In genomic region chr7:103348452-103348851, GRCh38 we compare ENCODE assay signal across 8 cellular contexts. TPM values are rescaled to one million over a fixed set of nuclear protein-coding genes. Genes with fewer than 3 reads are reported as not detected.
A peak's percentile ranks its signal among the peaks of the same experiment; 100 is the strongest.
DNase-seq lines count a peak whose midpoint lies in the region; ATAC-seq and TF ChIP-seq lines count a peak whose summit lies in the region.

No MANE protein-coding gene starts in this region.

- H3K9me3 ChIP-seq in ascending aorta (no peaks in the 10 kb centered on the region), lung (ENCODE audit: control insufficient read depth in 2 of 2, insufficient read depth in 1 of 2, low read length in 1 of 2) (no peaks in the 10 kb centered on the region), aorta (ENCODE audit: control insufficient read depth, low read length) (no peaks in the 10 kb centered on the region)

- H3K27me3 ChIP-seq in ascending aorta (no peaks in the 10 kb centered on the region), lung (ENCODE audit: control insufficient read depth, insufficient read depth) (no peaks in the 10 kb centered on the region), aorta (ENCODE audit: control insufficient read depth in 1 of 2, insufficient read depth in 2 of 2, low read length in 1 of 2) (no peaks in the 10 kb centered on the region)

- H3K36me3 ChIP-seq in ascending aorta: peaks cover 9 to 12% of the 10 kb centered on the region in 2 donors
- H3K36me3 ChIP-seq in lung (ENCODE audit: control insufficient read depth in 2 of 2, insufficient read depth in 2 of 2, low read length in 2 of 2): peaks cover 2 to 7% of the 10 kb centered on the region in 2 donors
- no peaks in the 10 kb centered on the region for H3K36me3 ChIP-seq in aorta (ENCODE audit: control insufficient read depth in 1 of 2, insufficient read depth in 2 of 2, low read length in 1 of 2)

- intact Hi-C loops in ascending aorta (cut with DNase I): no loop called here
- intact Hi-C loops in aorta (cut with DNase I): no loop called here

- H3K4me1 ChIP-seq in ascending aorta: peaks cover 7 to 21% of the 10 kb centered on the region in 2 donors
- H3K4me1 ChIP-seq in lung (ENCODE audit: control insufficient read depth in 2 of 2, insufficient read depth in 2 of 2, low read length in 2 of 2): peaks cover 9 to 15% of the 10 kb centered on the region in 2 donors
- peaks cover 2 to 15% of the 10 kb centered on the region in 2 donors for H3K4me1 ChIP-seq in aorta (ENCODE audit: control insufficient read depth in 1 of 2, insufficient read depth in 2 of 2, low read length in 2 of 2)

- no peak for TF ChIP-seq CTCF in ascending aorta (IDR thresholded peaks at IDR 0.05)
- no peak for TF ChIP-seq CTCF in lung (IDR thresholded peaks at IDR 0.05; ENCODE audit: control extremely low read depth, extremely low read depth)

- 8 to 14% methylated on average over 13 of the region's 13 CpGs for WGBS in lung, 2 donors
- WGBS in aorta, 2 donors: 10 to 13% methylated on average over 13 of the region's 13 CpGs

- peak overlapping the region; percentile 63 to 69 for H3K4me3 ChIP-seq in ascending aorta
- H3K4me3 ChIP-seq in lung: peak overlapping the region; percentile 36
- H3K4me3 ChIP-seq in aorta (ENCODE audit: low read length in 2 of 2): peak overlapping the region; percentile 91 to 95

- ATAC-seq in lung (ENCODE audit: insufficient read depth, low FRiP score) (no peak), aorta (ENCODE audit: low FRiP score) (no peak)

- H3K27ac ChIP-seq in ascending aorta: no peak overlapping the region
- H3K27ac ChIP-seq in lung (ENCODE audit: low read depth in 1 of 2, low read length in 1 of 2): no peak overlapping the region
- H3K27ac ChIP-seq in aorta (ENCODE audit: low read depth in 1 of 2, low read length in 2 of 2): no peak overlapping the region

- peak; percentile 6 for DNase-seq in stimulated activated CD4-positive, alpha-beta T cell treated with anti-CD3 and anti-CD28 coated beads, Interleukin-4, amount 100 ng/mL, for 24 hours
- DNase-seq in stimulated activated CD4-positive, alpha-beta T cell treated with anti-CD3 and anti-CD28 coated beads, Interleukin-4, amount 100 ng/mL, for 4 hours: no peak
- DNase-seq in ascending aorta (ENCODE audit: low spot score in 2 of 2) (no peak), lung (ENCODE audit: low spot score) (no peak), aorta (no peak), AG20443 (ENCODE audit: low spot score) (no peak), COR-L47 (lab: John Stamatoyannopoulos, UW) (no peak), occipital lobe (lab: John Stamatoyannopoulos, UW) (no peak)

RNA-seq across cellular contexts. Expression of gene PSMC2, which starts 1.0 kb away (rescaled TPM):
- total RNA-seq in ascending aorta (45.8 TPM), lung (100 to 1,000 TPM in 1 of 2 donors, 10 to 100 TPM in 1; 68.8 to 106 TPM), aorta (10 to 100 TPM; 81.8 to 97.3 TPM), occipital lobe (65.4 TPM)
- polyA plus RNA-seq in lung (100 to 1,000 TPM in 1 of 2 donors, 10 to 100 TPM in 1; 94.9 to 157 TPM), aorta (100 to 1,000 TPM; 107 to 119 TPM)

RNA-seq across cellular contexts. Expression of gene DNAJC2, which starts 3.9 kb away (rescaled TPM):
- total RNA-seq in ascending aorta (7.6 TPM), lung (10 to 100 TPM; 18.4 to 21.6 TPM), aorta (10 to 100 TPM; 23.5 to 25.2 TPM), occipital lobe (15.9 TPM)
- polyA plus RNA-seq in lung (10 to 100 TPM; 17.9 to 27.7 TPM), aorta (10 to 100 TPM; 16.2 to 25.0 TPM)

RNA-seq across cellular contexts. Expression of gene PMPCB, which starts 51.2 kb away (rescaled TPM):
- total RNA-seq in ascending aorta (35.5 TPM), lung (10 to 100 TPM; 38.8 to 78.1 TPM), aorta (10 to 100 TPM; 40.9 to 47.7 TPM), occipital lobe (61.9 TPM)
- polyA plus RNA-seq in lung (10 to 100 TPM; 44.2 to 51.9 TPM), aorta (10 to 100 TPM; 41.3 to 70.8 TPM)

Comparison
In these comparisons a context has a peak if more than half of its experiments do, and no peak if none do; other contexts are left out.
1. H3K4me3 ChIP-seq: peak in every context shown above with its lines; median percentile 93 in aorta; 66 in ascending aorta; 36 in lung.